8 cellular contexts compared by ENCODE assay signal in the genomic region with DNA sequence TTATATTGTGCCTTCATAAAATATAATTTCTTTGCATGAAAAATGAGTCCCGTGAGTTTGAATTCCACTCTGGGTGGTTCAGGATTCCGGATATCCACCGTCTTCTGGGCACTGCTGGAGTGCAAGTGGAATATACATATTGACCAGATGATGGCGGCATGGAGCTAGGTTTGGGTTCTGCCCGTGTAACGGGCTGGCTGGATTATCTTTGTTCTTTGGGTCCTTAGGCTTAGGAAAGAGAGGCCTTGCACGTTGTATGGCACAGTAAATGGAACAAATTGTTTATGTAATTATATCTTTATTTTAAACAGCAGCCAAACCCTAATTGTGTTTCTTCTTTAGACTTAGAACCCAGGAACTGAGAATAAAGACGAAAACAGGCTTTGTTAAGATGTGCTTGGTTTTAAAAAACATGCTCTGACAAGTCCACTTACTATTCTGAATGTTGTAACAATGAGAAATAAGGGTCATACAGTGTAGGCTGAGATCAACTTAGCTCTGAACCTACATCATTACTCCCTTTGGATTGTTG. TPM values are rescaled to one million over a fixed set of nuclear protein-coding genes. Genes with fewer than 3 reads are reported as not detected.
A peak's percentile ranks its signal among the peaks of the same experiment; 100 is the strongest.
DNase-seq lines count a peak whose midpoint lies in the region; ATAC-seq and TF ChIP-seq lines count a peak whose summit lies in the region.

No MANE protein-coding gene starts in this region.

- no peaks in the 10 kb centered on the region for H3K9me3 Mint-ChIP-seq in CD4-positive, alpha-beta T cell

- CTCF ChIA-PET in CD4-positive, alpha-beta T cell (lab: Charles Lee) = interaction anchor here (0.6 to 1.9 kb wide), 15 partner anchors 10 to 666 kb away, joined by 3 to 41 read pairs (median 4); a partner anchor contains a TSS

- peak; percentile 88 for TF ChIP-seq CTCF in CD4-positive, alpha-beta T cell (IDR thresholded peaks at IDR 0.05)
- TF ChIP-seq CTCF in dorsolateral prefrontal cortex (IDR thresholded peaks at IDR 0.05 in 54 of 56, conservative IDR thresholded peaks at IDR 0.05 in 2 of 56; ENCODE audit: low read depth in 1 of 56, partially characterized antibody in 56 of 56) = peak; percentile 73 to 98 (median 88)

- no peak overlapping the region for H3K27ac Mint-ChIP-seq in CD4-positive, alpha-beta T cell

- no peak overlapping the region for H3K27ac ChIP-seq in CD4-positive, alpha-beta T cell (ENCODE audit: low read depth, low read length)
- peak overlapping the region in 29 of 59 donors; percentile 1 to 72 (median 28) for H3K27ac ChIP-seq in dorsolateral prefrontal cortex

- no peaks in the 10 kb centered on the region for H3K4me1 Mint-ChIP-seq in CD4-positive, alpha-beta T cell (ENCODE audit: low read depth)

- H3K4me3 Mint-ChIP-seq in CD4-positive, alpha-beta T cell = no peak overlapping the region

- H3K27me3 ChIP-seq in CD4-positive, alpha-beta T cell (ENCODE audit: control insufficient read depth, insufficient read depth, low read length) = peaks cover 8% of the 10 kb centered on the region
- no peaks in the 10 kb centered on the region for H3K27me3 ChIP-seq in dorsolateral prefrontal cortex

- no peaks in the 10 kb centered on the region for H3K27me3 Mint-ChIP-seq in CD4-positive, alpha-beta T cell

- POLR2A ChIA-PET in CD4-positive, alpha-beta T cell (lab: Charles Lee) = interaction anchor here (1.0 to 1.7 kb wide), 4 partner anchors 14 to 347 kb away, joined by 3 to 9 read pairs (median 5); a partner anchor contains a TSS

- intact Hi-C loops in CD4-positive, alpha-beta T cell (cut with DNase I, micrococcal nuclease) = loop anchor here (1.0 to 5.0 kb wide), 4 partner anchors 345 to 651 kb away; no protein-coding TSS in a partner anchor
- intact Hi-C loops in dorsolateral prefrontal cortex (cut with DNase I) = loop anchor here in 1 of 2 donors (5.0 kb wide), 3 partner anchors 116 to 651 kb away; a partner anchor contains a TSS

- peak; percentile 96 for ATAC-seq in CD4-positive, alpha-beta T cell (ENCODE audit: poor library complexity)
- ATAC-seq in GM19351 (IDR thresholded peaks at IDR 0.05; ENCODE audit: unreplicated experiment) = peak; percentile 93
- peak; percentile 79 for ATAC-seq in HG03520 (IDR thresholded peaks at IDR 0.05; ENCODE audit: unreplicated experiment)

- peak overlapping the region in 1 of 59 donors; percentile 33 for H3K4me3 ChIP-seq in dorsolateral prefrontal cortex

- DNase-seq in CD4-positive, alpha-beta T cell = peak; percentile 20 to 47 (median 34)
- DNase-seq in NCI-H69 (lab: John Stamatoyannopoulos, UW) = peak; percentile 89
- DNase-seq in activated CD4-positive, alpha-beta T cell treated with anti-CD3 and anti-CD28 coated beads, Interleukin-2, amount 50 U/mL, for 1 hour = peak; percentile 42
- peak in 7 of 10 donors; percentile 61 to 76 (median 72) for DNase-seq in dorsolateral prefrontal cortex
- DNase-seq in lung microvascular endothelial cell (ENCODE audit: low read depth in 2 of 2) = peak; percentile 85 to 88
- DNase-seq in stimulated activated CD8-positive, alpha-beta memory T cell treated with anti-CD3 and anti-CD28 coated beads, Interleukin-2, amount 100 ng/mL, for 48 hours (ENCODE audit: low read depth in 2 of 2) = peak; percentile 15 to 19

- H3K9me3 ChIP-seq in CD4-positive, alpha-beta T cell (ENCODE audit: control insufficient read depth, low read length) = no peaks in the 10 kb centered on the region

- H3K36me3 Mint-ChIP-seq in CD4-positive, alpha-beta T cell (ENCODE audit: low read depth) = no peaks in the 10 kb centered on the region

RNA-seq across cellular contexts. Expression of a gene that starts 13.5 kb away (rescaled TPM):
- total RNA-seq in CD4-positive, alpha-beta T cell = 10 to 100 TPM; 28.2 to 28.8 TPM
- total RNA-seq in dorsolateral prefrontal cortex (10 to 100 TPM; 31.2 to 64.0 (median 43.3) TPM), lung microvascular endothelial cell (46.2 and 47.9 TPM in 2 replicates)

RNA-seq across cellular contexts. Expression of a gene that starts 42.8 kb away (rescaled TPM):
- not detected for total RNA-seq in CD4-positive, alpha-beta T cell
- total RNA-seq in dorsolateral prefrontal cortex = under 1 TPM in 1 of 120 experiments, not detected in 119; 0.34 TPM
- not detected in 2 replicates for total RNA-seq in lung microvascular endothelial cell

Comparison
In these comparisons a context has a peak if more than half of its experiments do, and no peak if none do; other contexts are left out.
1. DNase-seq: peak in every context shown above with its lines; median percentile 89 in NCI-H69; 86 in lung microvascular endothelial cell; 72 in dorsolateral prefrontal cortex; 42 in activated CD4-positive, alpha-beta T cell treated with anti-CD3 and anti-CD28 coated beads, Interleukin-2, amount 50 U/mL, for 1 hour; 34 in CD4-positive, alpha-beta T cell; 17 in stimulated activated CD8-positive, alpha-beta memory T cell treated with anti-CD3 and anti-CD28 coated beads, Interleukin-2, amount 100 ng/mL, for 48 hours.